Comparison of ENCODE assay signal across 17 cellular contexts in the genomic region with DNA sequence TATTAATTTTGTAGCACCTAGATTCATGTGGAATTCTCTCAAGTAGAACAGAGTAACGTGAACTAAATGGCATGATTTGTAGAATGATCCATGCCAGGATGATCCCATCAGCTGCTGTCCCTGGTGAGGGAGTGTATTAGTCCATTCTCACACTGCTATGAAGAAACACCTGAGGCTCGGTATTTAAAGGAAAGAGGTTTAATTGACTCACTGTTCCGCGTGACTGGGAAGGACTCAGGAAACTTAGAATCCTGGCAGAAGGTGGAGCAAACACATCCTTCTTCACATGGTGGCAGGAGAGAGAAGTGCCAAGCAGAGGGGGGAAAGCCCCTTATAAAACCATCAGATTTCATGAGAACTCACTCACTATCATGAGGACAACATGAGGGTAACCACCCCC.
"Had no signal": no experiment of that assay in that cellular context is flagged by ENCODE, and none has a peak within 500 bp of the region (broad histone marks: within the 10 kb centered on the region; RNA-seq: fewer than 3 reads in every experiment).

No MANE protein-coding gene starts in this region.

- H3K4me1 ChIP-seq: parathyroid adenoma had no signal

- H3K9me3 ChIP-seq: mucosa of descending colon, neutrophil, tibial artery had no signal

- H3K4me1 Mint-ChIP-seq: activated naive CD8-positive, alpha-beta T cell treated with anti-CD3 and anti-CD28 coated beads, Interleukin-2, amount 10 ng/mL, durations not matched to agents 7 days and 5 days; naive thymus-derived CD4-positive, alpha-beta T cell; stimulated activated memory B cell treated with anti-CD40 and anti-IgM and Interleukin-4, amounts not matched to agents 10 μg/mL and 1 μg/mL and 100 μg/mL, for 72 hours had no signal

- H3K36me3 ChIP-seq: neutrophil, tibial artery had no signal

- H3K4me3 Mint-ChIP-seq: activated naive CD8-positive, alpha-beta T cell treated with anti-CD3 and anti-CD28 coated beads, Interleukin-2, amount 10 ng/mL, durations not matched to agents 7 days and 5 days; brain; naive thymus-derived CD4-positive, alpha-beta T cell; stimulated activated memory B cell treated with anti-CD40 and anti-IgM and Interleukin-4, amounts not matched to agents 10 μg/mL and 1 μg/mL and 100 μg/mL, for 72 hours had no signal

- H3K27ac ChIP-seq: neutrophil, parathyroid adenoma, tibial artery had no signal

- ATAC-seq: activated CD4-positive, CD25-positive, alpha-beta regulatory T cell treated with anti-CD3 and anti-CD28 coated beads, Interleukin-2, amount 50 U/mL, for 24 hours; left colon; mucosa of descending colon; naive thymus-derived CD4-positive, alpha-beta T cell; stimulated activated memory B cell treated with anti-CD40 and anti-IgM and Interleukin-4, amounts not matched to agents 10 μg/mL and 1 μg/mL and 100 μg/mL, for 72 hours had no signal

- H3K4me3 ChIP-seq: mucosa of descending colon, tibial artery had no signal

- H3K27me3 Mint-ChIP-seq: stimulated activated memory B cell treated with anti-CD40 and anti-IgM and Interleukin-4, amounts not matched to agents 10 μg/mL and 1 μg/mL and 100 μg/mL, for 72 hours had no signal

- H3K27ac Mint-ChIP-seq: activated naive CD8-positive, alpha-beta T cell treated with anti-CD3 and anti-CD28 coated beads, Interleukin-2, amount 10 ng/mL, durations not matched to agents 7 days and 5 days; naive thymus-derived CD4-positive, alpha-beta T cell; stimulated activated memory B cell treated with anti-CD40 and anti-IgM and Interleukin-4, amounts not matched to agents 10 μg/mL and 1 μg/mL and 100 μg/mL, for 72 hours had no signal

- FAIRE-seq: frontal cortex had no signal

- H3K27me3 ChIP-seq: neutrophil, tibial artery had no signal

- H3K36me3 Mint-ChIP-seq: activated naive CD8-positive, alpha-beta T cell treated with anti-CD3 and anti-CD28 coated beads, Interleukin-2, amount 10 ng/mL, durations not matched to agents 7 days and 5 days; brain; naive thymus-derived CD4-positive, alpha-beta T cell; stimulated activated memory B cell treated with anti-CD40 and anti-IgM and Interleukin-4, amounts not matched to agents 10 μg/mL and 1 μg/mL and 100 μg/mL, for 72 hours had no signal

- DNase-seq: activated naive CD4-positive, alpha-beta T cell; activated naive CD8-positive, alpha-beta T cell treated with anti-CD3 and anti-CD28 coated beads, Interleukin-2, amount 10 ng/mL, durations not matched to agents 7 days and 5 days; activated T-cell treated with anti-CD3 and anti-CD28 coated beads for 4 hours; effector memory CD4-positive, alpha-beta T cell; left colon; mucosa of descending colon; naive thymus-derived CD4-positive, alpha-beta T cell; retina; stimulated activated CD4-positive, alpha-beta T cell treated with anti-CD3 and anti-CD28 coated beads, Interleukin-2, amount 100 ng/mL, for 48 hours; T1000; tibial artery had no signal
